ENCODE assay signal across 27 cellular contexts in the genomic region with DNA sequence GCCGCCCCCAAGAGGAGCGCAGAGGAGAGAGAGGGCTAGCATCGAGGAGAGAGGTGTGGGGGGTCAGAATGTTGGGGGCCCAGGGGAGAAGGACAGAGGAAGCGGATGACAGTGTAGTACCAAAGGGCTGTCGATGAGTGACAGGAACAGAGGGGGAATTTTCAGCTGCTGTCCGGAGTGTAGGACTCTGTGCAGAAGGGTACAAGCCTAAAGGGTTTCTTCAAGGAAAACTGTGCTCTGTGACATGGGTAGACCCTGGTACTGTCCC. TPM values are rescaled to one million over a fixed set of nuclear protein-coding genes. Genes with fewer than 3 reads are reported as not detected.
"Had no signal": no experiment of that assay in that cellular context is flagged by ENCODE, and none has a peak within 500 bp of the region (broad histone marks: within the 10 kb centered on the region; RNA-seq: fewer than 3 reads in every experiment).

No MANE protein-coding gene starts in this region.

- H3K4me3 ChIP-seq: breast epithelium, esophagus squamous epithelium, gastroesophageal sphincter, ovary, psoas muscle, right atrium auricular region, thoracic aorta, upper lobe of left lung had no signal

- H3K27me3 ChIP-seq: breast epithelium, ovary, right atrium auricular region, upper lobe of left lung had no signal

- H3K9me3 Mint-ChIP-seq: central memory CD8-positive, alpha-beta T cell; endodermal cell; stimulated activated effector memory CD8-positive, alpha-beta T cell treated with anti-CD3 and anti-CD28 coated beads, Interleukin-12 subunit alpha, Interleukin-12 subunit beta, amount 100 ng/mL, for 72 hours had no signal

- H3K4me1 ChIP-seq: breast epithelium, psoas muscle, right atrium auricular region had no signal

- H3K27ac ChIP-seq: breast epithelium, esophagus squamous epithelium, gastroesophageal sphincter, ovary, psoas muscle, right atrium auricular region, thoracic aorta, upper lobe of left lung, VCaP had no signal

- H3K9me3 ChIP-seq: esophagus squamous epithelium, gastroesophageal sphincter, ovary, psoas muscle, right atrium auricular region, thoracic aorta, upper lobe of left lung had no signal

- DNase-seq: activated CD4-positive, alpha-beta T cell treated with anti-CD3 and anti-CD28 coated beads, Interleukin-2, amount 10 ng/mL, durations not matched to agents 7 days and 5 days; activated naive CD4-positive, alpha-beta T cell; activated naive CD8-positive, alpha-beta T cell treated with anti-CD3 and anti-CD28 coated beads for 36 hours; activated T-cell treated with anti-CD3 and anti-CD28 coated beads, Interleukin-2, amount 50 U/mL, for 24 hours; amniotic stem cell; esophagus squamous epithelium; hypothalamus; ovary; psoas muscle; stimulated activated CD4-positive, alpha-beta T cell treated with anti-CD3 and anti-CD28 coated beads, Interleukin-1b, Interleukin-23, amount 100 ng/mL, for 48 hours had no signal

- H3K36me3 ChIP-seq: breast epithelium, esophagus squamous epithelium, gastroesophageal sphincter, ovary, right atrium auricular region, thoracic aorta, upper lobe of left lung had no signal

- H3K27me3 Mint-ChIP-seq: activated naive CD8-positive, alpha-beta T cell treated with anti-CD3 and anti-CD28 coated beads for 36 hours; activated T-cell treated with anti-CD3 and anti-CD28 coated beads, Interleukin-2, amount 50 U/mL, for 24 hours; activated T-helper 17 cell treated with anti-CD3 and anti-CD28 coated beads, Interleukin-2, amount 50 U/mL, for 72 hours; central memory CD8-positive, alpha-beta T cell; memory B cell had no signal

- H3K27ac Mint-ChIP-seq: activated CD4-positive, alpha-beta T cell treated with anti-CD3 and anti-CD28 coated beads, Interleukin-2, amount 10 ng/mL, durations not matched to agents 7 days and 5 days; activated CD8-positive, alpha-beta T cell treated with anti-CD3 and anti-CD28 coated beads, Interleukin-2, amount 10 ng/mL, durations not matched to agents 7 days and 5 days; activated naive CD8-positive, alpha-beta T cell treated with anti-CD3 and anti-CD28 coated beads for 36 hours; activated T-cell treated with anti-CD3 and anti-CD28 coated beads, Interleukin-2, amount 50 U/mL, for 24 hours; activated T-helper 17 cell treated with anti-CD3 and anti-CD28 coated beads, Interleukin-2, amount 50 U/mL, for 72 hours; endodermal cell; stimulated activated effector memory CD8-positive, alpha-beta T cell treated with anti-CD3 and anti-CD28 coated beads, Interleukin-12 subunit alpha, Interleukin-12 subunit beta, amount 100 ng/mL, for 72 hours had no signal

- ATAC-seq: activated CD8-positive, alpha-beta T cell treated with anti-CD3 and anti-CD28 coated beads, Interleukin-2, amount 10 ng/mL, durations not matched to agents 7 days and 5 days; activated T-helper 17 cell treated with anti-CD3 and anti-CD28 coated beads, Interleukin-2, amount 50 U/mL, for 72 hours; gastroesophageal sphincter; psoas muscle; SK-N-SH treated with all-trans-retinoic acid at 6 μM for 48 hours; stimulated activated effector memory CD8-positive, alpha-beta T cell treated with anti-CD3 and anti-CD28 coated beads, Interleukin-12 subunit alpha, Interleukin-12 subunit beta, amount 100 ng/mL, for 72 hours had no signal

- H3K4me3 Mint-ChIP-seq: activated CD4-positive, alpha-beta T cell treated with anti-CD3 and anti-CD28 coated beads, Interleukin-2, amount 10 ng/mL, durations not matched to agents 7 days and 5 days; activated CD8-positive, alpha-beta T cell treated with anti-CD3 and anti-CD28 coated beads, Interleukin-2, amount 10 ng/mL, durations not matched to agents 7 days and 5 days; activated naive CD8-positive, alpha-beta T cell treated with anti-CD3 and anti-CD28 coated beads for 36 hours; activated T-cell treated with anti-CD3 and anti-CD28 coated beads, Interleukin-2, amount 50 U/mL, for 24 hours; activated T-helper 17 cell treated with anti-CD3 and anti-CD28 coated beads, Interleukin-2, amount 50 U/mL, for 72 hours; central memory CD8-positive, alpha-beta T cell; endodermal cell; memory B cell; neural crest cell; stimulated activated effector memory CD8-positive, alpha-beta T cell treated with anti-CD3 and anti-CD28 coated beads, Interleukin-12 subunit alpha, Interleukin-12 subunit beta, amount 100 ng/mL, for 72 hours had no signal

RNA-seq across cellular contexts. Expression of a gene that starts 5.3 kb away (rescaled TPM):
- total RNA-seq: endodermal cell, neural crest cell had no signal

RNA-seq across cellular contexts. Expression of a gene that starts 26.5 kb away (rescaled TPM):
- total RNA-seq: activated CD4-positive, alpha-beta T cell treated with anti-CD3 and anti-CD28 coated beads, Interleukin-2, amount 10 ng/mL, durations not matched to agents 7 days and 5 days; activated CD8-positive, alpha-beta T cell treated with anti-CD3 and anti-CD28 coated beads, Interleukin-2, amount 10 ng/mL, durations not matched to agents 7 days and 5 days; activated naive CD8-positive, alpha-beta T cell treated with anti-CD3 and anti-CD28 coated beads for 36 hours; activated T-helper 17 cell treated with anti-CD3 and anti-CD28 coated beads, Interleukin-2, amount 50 U/mL, for 72 hours; breast epithelium; endodermal cell; esophagus squamous epithelium; gastroesophageal sphincter; liver; mononuclear cell; neural crest cell; ovary; psoas muscle; right atrium auricular region; T-helper 2 cell treated with Interferon-gamma antibody and Interleukin-4, amounts not matched to agents 100 ng/mL and 5 ng/mL, for 36 hours; thoracic aorta; upper lobe of left lung had no signal
- polyA plus RNA-seq: liver, ovary, psoas muscle had no signal
